19 cellular contexts compared by ENCODE assay signal in the genomic region with DNA sequence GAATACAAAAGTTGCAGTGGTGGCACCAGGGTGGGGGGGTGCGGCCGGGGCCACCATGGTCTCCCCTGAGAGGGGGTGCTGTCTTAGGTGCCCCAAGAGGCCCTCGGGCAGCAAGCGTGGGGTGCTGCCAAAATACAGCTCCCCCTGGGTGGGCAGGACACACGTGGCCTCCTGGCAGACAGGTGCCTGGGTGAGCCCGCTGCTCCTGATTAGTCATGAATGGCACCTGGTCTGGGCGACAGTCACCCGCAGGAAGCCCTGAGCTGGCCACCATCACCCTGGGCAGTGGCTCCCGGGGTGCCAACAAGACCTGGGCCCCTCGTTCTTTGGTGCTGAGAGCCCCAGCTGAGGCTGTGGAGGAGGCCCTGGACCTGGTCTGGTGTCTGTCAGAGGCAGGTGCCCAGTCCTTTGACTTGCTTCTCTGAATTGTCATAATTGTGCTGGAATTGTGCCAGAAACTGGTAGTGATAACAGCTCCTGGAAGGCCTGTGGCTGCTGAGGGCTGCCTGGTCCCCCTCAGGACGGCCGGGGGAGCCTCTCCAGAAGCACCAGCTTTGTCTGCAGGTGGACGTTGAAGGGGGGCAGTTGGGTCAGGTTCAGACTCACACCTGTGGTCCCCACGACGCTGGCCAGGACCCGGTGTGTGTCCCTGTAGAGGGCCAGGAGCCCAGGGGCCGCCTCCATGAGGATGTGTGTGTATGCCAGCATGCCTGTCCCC. TPM values are rescaled to one million over a fixed set of nuclear protein-coding genes. Genes with fewer than 3 reads are reported as not detected.
A peak's percentile ranks its signal among the peaks of the same experiment; 100 is the strongest.
DNase-seq lines count a peak whose midpoint lies in the region; ATAC-seq and TF ChIP-seq lines count a peak whose summit lies in the region.
"Had no signal": no experiment of that assay in that cellular context is flagged by ENCODE, and none has a peak within 500 bp of the region (broad histone marks: within the 10 kb centered on the region; RNA-seq: fewer than 3 reads in every experiment).

No MANE protein-coding gene starts in this region.

- BruUV-seq in MCF 10A (replicated peaks; lab: Mats Ljungman, UMichigan), result TSS peak; percentile 34

- no peak for TF ChIP-seq POLR2A in breast epithelium (IDR thresholded peaks at IDR 0.05)

- TF ChIP-seq CTCF in MCF 10A (IDR thresholded peaks at IDR 0.05; ENCODE audit: unreplicated experiment) (no peak), breast epithelium (IDR thresholded peaks at IDR 0.05) (no peak), chondrocyte (IDR thresholded peaks at IDR 0.05) (no peak), upper lobe of right lung (IDR thresholded peaks at IDR 0.05) (no peak), HFFc6 (IDR thresholded peaks at IDR 0.05) (no peak)

- H3K9me3 Mint-ChIP-seq in MCF 10A (ENCODE audit: unreplicated experiment), result no peaks in the 10 kb centered on the region
- H3K9me3 Mint-ChIP-seq in chondrocyte (ENCODE audit: low read depth), result no peaks in the 10 kb centered on the region
- no peaks in the 10 kb centered on the region for H3K9me3 Mint-ChIP-seq in HFFc6

- intact Hi-C loops in MCF 10A (cut with micrococcal nuclease), result no loop called here
- intact Hi-C loops in breast epithelium (cut with DNase I; ENCODE audit: low total_unique reads), result no loop called here
- intact Hi-C loops in upper lobe of right lung (cut with DNase I), result no loop called here

- CTCF ChIA-PET in MCF 10A (lab: Yijun Ruan, JAX), result interaction anchor here (0.6 kb wide), 1 partner anchor 259 kb away, joined by 3 read pairs; no protein-coding TSS in a partner anchor

- no peak for ATAC-seq in upper lobe of right lung
- ATAC-seq: activated naive CD8-positive, alpha-beta T cell treated with anti-CD3 and anti-CD28 coated beads, Interleukin-2, amount 50 U/mL, for 24 hours; stimulated activated naive B cell treated with anti-CD40 and anti-IgM and Interleukin-4, amounts not matched to agents 10 μg/mL and 1 μg/mL and 100 μg/mL, for 72 hours had no signal

- H3K4me3 Mint-ChIP-seq in MCF 10A (ENCODE audit: unreplicated experiment) (no peak overlapping the region), chondrocyte (ENCODE audit: unreplicated experiment) (no peak overlapping the region), HFFc6 (no peak overlapping the region)
- H3K4me3 Mint-ChIP-seq: activated CD4-positive, alpha-beta memory T cell treated with anti-CD3 and anti-CD28 coated beads, Interleukin-2, amount 10 ng/mL, durations not matched to agents 7 days and 5 days; activated naive CD8-positive, alpha-beta T cell treated with anti-CD3 and anti-CD28 coated beads, Interleukin-2, amount 50 U/mL, for 24 hours; H9; nephron progenitor cell; stimulated activated naive B cell treated with anti-CD40 and anti-IgM and Interleukin-4, amounts not matched to agents 10 μg/mL and 1 μg/mL and 100 μg/mL, for 72 hours had no signal

- H3K36me3 ChIP-seq in breast epithelium (peaks cover 8% of the 10 kb centered on the region), upper lobe of right lung (peaks cover 54% of the 10 kb centered on the region)

- H3K4me3 ChIP-seq in breast epithelium, result no peak overlapping the region
- H3K4me3 ChIP-seq in upper lobe of right lung, result no peak overlapping the region
- H3K4me3 ChIP-seq: cardiac muscle cell, Peyer's patch, psoas muscle, thyroid gland had no signal

- no peaks in the 10 kb centered on the region for H3K4me1 ChIP-seq in breast epithelium
- no peaks in the 10 kb centered on the region for H3K4me1 ChIP-seq in upper lobe of right lung
- H3K4me1 ChIP-seq: Peyer's patch, psoas muscle, thyroid gland had no signal

- H3K27ac ChIP-seq in breast epithelium (no peak overlapping the region), upper lobe of right lung (no peak overlapping the region)
- H3K27ac ChIP-seq: cardiac muscle cell, Peyer's patch, psoas muscle, thyroid gland had no signal

- no peak overlapping the region for H3K27ac Mint-ChIP-seq in MCF 10A (ENCODE audit: low read depth, unreplicated experiment)
- no peak overlapping the region for H3K27ac Mint-ChIP-seq in chondrocyte (ENCODE audit: unreplicated experiment)
- H3K27ac Mint-ChIP-seq in HFFc6, result no peak overlapping the region
- H3K27ac Mint-ChIP-seq: activated CD4-positive, alpha-beta memory T cell treated with anti-CD3 and anti-CD28 coated beads, Interleukin-2, amount 10 ng/mL, durations not matched to agents 7 days and 5 days; activated naive CD8-positive, alpha-beta T cell treated with anti-CD3 and anti-CD28 coated beads, Interleukin-2, amount 50 U/mL, for 24 hours; H9; nephron progenitor cell; stimulated activated naive B cell treated with anti-CD40 and anti-IgM and Interleukin-4, amounts not matched to agents 10 μg/mL and 1 μg/mL and 100 μg/mL, for 72 hours had no signal

- no peaks in the 10 kb centered on the region for H3K27me3 ChIP-seq in breast epithelium
- H3K27me3 ChIP-seq in upper lobe of right lung, result no peaks in the 10 kb centered on the region
- H3K27me3 ChIP-seq: cardiac muscle cell, Peyer's patch, thyroid gland had no signal

- DNase-seq in MCF 10A (ENCODE audit: unreplicated experiment) (no peak), breast epithelium (ENCODE audit: low spot score in 2 of 2) (no peak), NCI-H146 (lab: John Stamatoyannopoulos, UW) (peak; percentile 80), chondrocyte (ENCODE audit: low spot score) (peak; percentile 57), upper lobe of right lung (peak; percentile 42), HFFc6 (no peak)
- no peak for DNase-seq in stimulated activated CD4-positive, alpha-beta T cell treated with anti-CD3 and anti-CD28 coated beads, Interleukin-2, amount 100 ng/mL, for 48 hours
- DNase-seq: activated CD4-positive, alpha-beta memory T cell treated with anti-CD3 and anti-CD28 coated beads, Interleukin-2, amount 10 ng/mL, durations not matched to agents 7 days and 5 days; activated naive CD8-positive, alpha-beta T cell treated with anti-CD3 and anti-CD28 coated beads, Interleukin-2, amount 50 U/mL, for 24 hours; effector CD8-positive, alpha-beta T cell; H9; NCI-H1694 treated with DMSO at 0.1 percent for 48 hours; nephron progenitor cell; Peyer's patch; stimulated activated naive B cell treated with anti-CD40 and anti-IgM and Interleukin-4, amounts not matched to agents 10 μg/mL and 1 μg/mL and 100 μg/mL, for 72 hours; SW 1271; thyroid gland had no signal

- POLR2A ChIA-PET in MCF 10A (lab: Yijun Ruan, JAX), result interaction anchor here (0.5 to 0.7 kb wide), 3 partner anchors 10 to 652 kb away, joined by 3 read pairs; no protein-coding TSS in a partner anchor

- no peaks in the 10 kb centered on the region for H3K9me3 ChIP-seq in breast epithelium
- no peaks in the 10 kb centered on the region for H3K9me3 ChIP-seq in upper lobe of right lung
- H3K9me3 ChIP-seq: Peyer's patch, psoas muscle, thyroid gland had no signal

- H3K27me3 Mint-ChIP-seq in MCF 10A (ENCODE audit: insufficient read depth, unreplicated experiment) (no peaks in the 10 kb centered on the region), chondrocyte (ENCODE audit: low read depth) (no peaks in the 10 kb centered on the region), HFFc6 (ENCODE audit: insufficient read depth) (peaks cover 6% of the 10 kb centered on the region; the same call in 1 of the 2 replicates)
- H3K27me3 Mint-ChIP-seq: activated CD4-positive, alpha-beta memory T cell treated with anti-CD3 and anti-CD28 coated beads, Interleukin-2, amount 10 ng/mL, durations not matched to agents 7 days and 5 days; activated naive CD8-positive, alpha-beta T cell treated with anti-CD3 and anti-CD28 coated beads, Interleukin-2, amount 50 U/mL, for 24 hours; stimulated activated naive B cell treated with anti-CD40 and anti-IgM and Interleukin-4, amounts not matched to agents 10 μg/mL and 1 μg/mL and 100 μg/mL, for 72 hours had no signal

- H3K4me1 Mint-ChIP-seq in MCF 10A (ENCODE audit: insufficient read depth, unreplicated experiment) (no peaks in the 10 kb centered on the region), chondrocyte (ENCODE audit: low read depth) (no peaks in the 10 kb centered on the region), HFFc6 (ENCODE audit: low read depth) (no peaks in the 10 kb centered on the region)
- H3K4me1 Mint-ChIP-seq: activated naive CD8-positive, alpha-beta T cell treated with anti-CD3 and anti-CD28 coated beads, Interleukin-2, amount 50 U/mL, for 24 hours; nephron progenitor cell had no signal

- H3K36me3 Mint-ChIP-seq in MCF 10A (ENCODE audit: insufficient read depth, unreplicated experiment) (peaks cover 52% of the 10 kb centered on the region), chondrocyte (ENCODE audit: low read depth) (peaks cover 20% of the 10 kb centered on the region), HFFc6 (ENCODE audit: low read depth) (peaks cover 29% of the 10 kb centered on the region)

RNA-seq across cellular contexts. Expression of gene ALG12, which starts 14.8 kb away (rescaled TPM):
- 16.6 and 18.2 TPM in 2 replicates for total RNA-seq in MCF 10A (2022)
- 10 to 100 TPM; 16.6 to 22.4 (median 19.7) TPM for total RNA-seq in breast epithelium
- total RNA-seq in chondrocyte, result 18.7 to 27.3 TPM (median 20.6 TPM) in 3 replicates
- total RNA-seq in upper lobe of right lung, result 28.1 TPM
- 10 to 100 TPM; 17.2 to 25.1 (median 20.2) TPM for total RNA-seq in HFFc6 (2021; fragmentation: NEBNext Ultra II Directional; extraction: Animal tissue kit (Norgen Biotek cat#: 25700))

RNA-seq across cellular contexts. Expression of gene CRELD2, which starts 15.0 kb away (rescaled TPM):
- 70.7 and 107 TPM in 2 replicates for total RNA-seq in MCF 10A (2022)
- total RNA-seq in breast epithelium, result 10 to 100 TPM; 20.6 to 59.3 (median 39.5) TPM
- total RNA-seq in chondrocyte, result 44.3 to 117 TPM (median 49.9 TPM) in 3 replicates
- 44.2 TPM for total RNA-seq in upper lobe of right lung
- 10 to 100 TPM; 67.9 to 86.8 (median 78.5) TPM for total RNA-seq in HFFc6 (2021; fragmentation: NEBNext Ultra II Directional; extraction: Animal tissue kit (Norgen Biotek cat#: 25700))

RNA-seq across cellular contexts. Expression of gene ZBED4, which starts 49.8 kb away (rescaled TPM):
- total RNA-seq in MCF 10A (2022) (15.9 and 16.4 TPM in 2 replicates), breast epithelium (10 to 100 TPM in 2 of 3 donors, 1 to 10 TPM in 1; 7.5 to 11.3 (median 10.5) TPM), chondrocyte (15.3 to 17.6 TPM (median 17.6 TPM) in 3 replicates), upper lobe of right lung (11.8 TPM)
- 10 to 100 TPM in 1 of 6 experiments, 1 to 10 TPM in 5; 7.9 to 10.9 (median 9.0) TPM for total RNA-seq in HFFc6 (2021; fragmentation: NEBNext Ultra II Directional; extraction: Animal tissue kit (Norgen Biotek cat#: 25700))

RNA-seq across cellular contexts. Expression of gene PIM3, which starts 57.1 kb away (rescaled TPM):
- 56.3 and 73.5 TPM in 2 replicates for total RNA-seq in MCF 10A (2022)
- total RNA-seq in breast epithelium, result 10 to 100 TPM; 63.0 to 92.1 (median 87.1) TPM
- 12.0 to 18.2 TPM (median 16.8 TPM) in 3 replicates for total RNA-seq in chondrocyte
- 119 TPM for total RNA-seq in upper lobe of right lung
- 10 to 100 TPM; 14.8 to 18.8 (median 17.4) TPM for total RNA-seq in HFFc6 (2021; fragmentation: NEBNext Ultra II Directional; extraction: Animal tissue kit (Norgen Biotek cat#: 25700))

Comparison
In these comparisons a context has a peak if more than half of its experiments do, and no peak if none do; other contexts are left out.
1. DNase-seq: peak in NCI-H146 (single experiment), chondrocyte (single experiment) and upper lobe of right lung (single experiment); none in MCF 10A (single experiment), breast epithelium (0 of 2), stimulated activated CD4-positive, alpha-beta T cell treated with anti-CD3 and anti-CD28 coated beads, Interleukin-2, amount 100 ng/mL, for 48 hours (0 of 2) and HFFc6 (single experiment).